In genomic region chr1:25474439-25475047, GRCh38 we compare ENCODE assay signal across 22 cellular contexts. TPM values are rescaled to one million over a fixed set of nuclear protein-coding genes. Genes with fewer than 3 reads are reported as not detected.
A peak's percentile ranks its signal among the peaks of the same experiment; 100 is the strongest.
DNase-seq lines count a peak whose midpoint lies in the region; ATAC-seq, FAIRE-seq and TF ChIP-seq lines count a peak whose summit lies in the region.
"Had no signal": no experiment of that assay in that cellular context is flagged by ENCODE, and none has a peak within 500 bp of the region (broad histone marks: within the 10 kb centered on the region; RNA-seq: fewer than 3 reads in every experiment).

No MANE protein-coding gene starts in this region.

- H3K27me3 Mint-ChIP-seq in activated naive CD4-positive, alpha-beta T cell treated with anti-CD3 and anti-CD28 coated beads, Interleukin-2, amount 50 U/mL, for 24 hours, result no peaks in the 10 kb centered on the region
- no peaks in the 10 kb centered on the region for H3K27me3 Mint-ChIP-seq in chondrocyte (ENCODE audit: low read depth)
- no peaks in the 10 kb centered on the region for H3K27me3 Mint-ChIP-seq in stimulated activated memory B cell treated with anti-CD40 and anti-IgM and Interleukin-4, amounts not matched to agents 10 μg/mL and 1 μg/mL and 100 μg/mL, for 72 hours
- H3K27me3 Mint-ChIP-seq: dendritic cell treated with granulocyte-macrophage colony-stimulating factor and Interleukin-4, amounts not matched to agents 40 ng/mL and 50 ng/mL, for 4 days had no signal

- peaks cover 4% of the 10 kb centered on the region for H3K36me3 Mint-ChIP-seq in activated naive CD4-positive, alpha-beta T cell treated with anti-CD3 and anti-CD28 coated beads, Interleukin-2, amount 50 U/mL, for 24 hours
- peaks cover 7% of the 10 kb centered on the region for H3K36me3 Mint-ChIP-seq in chondrocyte (ENCODE audit: low read depth)
- peaks cover 5% of the 10 kb centered on the region for H3K36me3 Mint-ChIP-seq in stimulated activated memory B cell treated with anti-CD40 and anti-IgM and Interleukin-4, amounts not matched to agents 10 μg/mL and 1 μg/mL and 100 μg/mL, for 72 hours

- H4K20me1 ChIP-seq in OCI-LY3 (ENCODE audit: insufficient read depth, low read length), result no peaks in the 10 kb centered on the region

- peak overlapping the region; percentile 86 for H3K4me3 Mint-ChIP-seq in activated naive CD4-positive, alpha-beta T cell treated with anti-CD3 and anti-CD28 coated beads, Interleukin-2, amount 50 U/mL, for 24 hours
- H3K4me3 Mint-ChIP-seq in chondrocyte (ENCODE audit: unreplicated experiment), result no peak overlapping the region
- H3K4me3 Mint-ChIP-seq in stimulated activated memory B cell treated with anti-CD40 and anti-IgM and Interleukin-4, amounts not matched to agents 10 μg/mL and 1 μg/mL and 100 μg/mL, for 72 hours, result no peak overlapping the region
- H3K4me3 Mint-ChIP-seq: dendritic cell treated with granulocyte-macrophage colony-stimulating factor and Interleukin-4, amounts not matched to agents 40 ng/mL and 50 ng/mL, for 4 days had no signal

- H3K27ac ChIP-seq in OCI-LY3 (ENCODE audit: low read length), result peak overlapping the region; percentile 99
- H3K27ac ChIP-seq: body of pancreas, epithelial cell of prostate, right lobe of liver had no signal

- H3K27me3 ChIP-seq in OCI-LY3 (ENCODE audit: low read depth, low read length), result no peaks in the 10 kb centered on the region
- H3K27me3 ChIP-seq: body of pancreas, right lobe of liver had no signal

- H3K4me1 ChIP-seq in OCI-LY3 (ENCODE audit: low read length), result peaks cover 73% of the 10 kb centered on the region

- H3K27ac Mint-ChIP-seq in activated naive CD4-positive, alpha-beta T cell treated with anti-CD3 and anti-CD28 coated beads, Interleukin-2, amount 50 U/mL, for 24 hours, result peak overlapping the region; percentile 97
- peak overlapping the region; percentile 15 for H3K27ac Mint-ChIP-seq in chondrocyte (ENCODE audit: unreplicated experiment)
- H3K27ac Mint-ChIP-seq in stimulated activated memory B cell treated with anti-CD40 and anti-IgM and Interleukin-4, amounts not matched to agents 10 μg/mL and 1 μg/mL and 100 μg/mL, for 72 hours, result peak overlapping the region; percentile 48
- H3K27ac Mint-ChIP-seq: dendritic cell treated with granulocyte-macrophage colony-stimulating factor and Interleukin-4, amounts not matched to agents 40 ng/mL and 50 ng/mL, for 4 days had no signal

- H3K4me3 ChIP-seq in OCI-LY3 (ENCODE audit: low read length), result peak overlapping the region; percentile 56
- H3K4me3 ChIP-seq: body of pancreas, right lobe of liver had no signal

- H3K4me2 ChIP-seq in OCI-LY3 (ENCODE audit: low read length), result peak overlapping the region; percentile 83

- no peak for ATAC-seq in stimulated activated memory B cell treated with anti-CD40 and anti-IgM and Interleukin-4, amounts not matched to agents 10 μg/mL and 1 μg/mL and 100 μg/mL, for 72 hours
- ATAC-seq in HG02571 (IDR thresholded peaks at IDR 0.05; ENCODE audit: unreplicated experiment), result no peak
- ATAC-seq: body of pancreas, right lobe of liver had no signal

- peak overlapping the region; percentile 69 for H3K9ac ChIP-seq in OCI-LY3 (ENCODE audit: low read length)

- no peak overlapping the region for H2AFZ ChIP-seq in OCI-LY3 (ENCODE audit: low read depth, low read length)

- no peak for TF ChIP-seq CTCF in OCI-LY3 (IDR thresholded peaks at IDR 0.05; ENCODE audit: low read depth, low read length)
- no peak for TF ChIP-seq CTCF in chondrocyte (IDR thresholded peaks at IDR 0.05)

- H3K79me2 ChIP-seq in OCI-LY3 (ENCODE audit: low read length), result peaks cover 89% of the 10 kb centered on the region

- no peak for DNase-seq in activated naive CD4-positive, alpha-beta T cell (lab: John Stamatoyannopoulos, UW)
- no peak for DNase-seq in chondrocyte (ENCODE audit: low spot score)
- no peak for DNase-seq in anterior cingulate cortex (lab: John Stamatoyannopoulos, UW)
- DNase-seq in urothelium cell line (ENCODE audit: low spot score), result no peak
- DNase-seq: activated CD8-positive, alpha-beta memory T cell treated with anti-CD3 and anti-CD28 coated beads for 24 hours; activated effector memory CD4-positive, alpha-beta T cell treated with anti-CD3 and anti-CD28 coated beads, Interleukin-2, amount 50 U/mL, for 16 hours; body of pancreas; DND-41; H7; MV-4-11; NCI-H2029; NCI-H446; NK-92 treated with Interleukin-12 subunit alpha and Interleukin-12 subunit beta, amount 100 ng/mL, for 24 hours; right lobe of liver; RPMI8226 had no signal

- H3K9me3 ChIP-seq in OCI-LY3 (ENCODE audit: insufficient read depth, low read length), result no peaks in the 10 kb centered on the region
- H3K9me3 ChIP-seq: body of pancreas, right lobe of liver had no signal

- no peak for FAIRE-seq in urothelium cell line (lab: Jason Lieb, UNC)
- FAIRE-seq: frontal cortex had no signal

- H3K36me3 ChIP-seq in OCI-LY3 (replicated peaks; ENCODE audit: low read depth, low read length), result peaks cover 13% of the 10 kb centered on the region
- H3K36me3 ChIP-seq: right lobe of liver had no signal

- peaks cover 76% of the 10 kb centered on the region for H3K4me1 Mint-ChIP-seq in activated naive CD4-positive, alpha-beta T cell treated with anti-CD3 and anti-CD28 coated beads, Interleukin-2, amount 50 U/mL, for 24 hours
- peaks cover 17% of the 10 kb centered on the region for H3K4me1 Mint-ChIP-seq in chondrocyte (ENCODE audit: low read depth)
- H3K4me1 Mint-ChIP-seq in stimulated activated memory B cell treated with anti-CD40 and anti-IgM and Interleukin-4, amounts not matched to agents 10 μg/mL and 1 μg/mL and 100 μg/mL, for 72 hours, result peaks cover 38% of the 10 kb centered on the region

- no peaks in the 10 kb centered on the region for H3K9me3 Mint-ChIP-seq in activated naive CD4-positive, alpha-beta T cell treated with anti-CD3 and anti-CD28 coated beads, Interleukin-2, amount 50 U/mL, for 24 hours
- no peaks in the 10 kb centered on the region for H3K9me3 Mint-ChIP-seq in chondrocyte (ENCODE audit: low read depth)
- no peaks in the 10 kb centered on the region for H3K9me3 Mint-ChIP-seq in stimulated activated memory B cell treated with anti-CD40 and anti-IgM and Interleukin-4, amounts not matched to agents 10 μg/mL and 1 μg/mL and 100 μg/mL, for 72 hours
- H3K9me3 Mint-ChIP-seq: dendritic cell treated with granulocyte-macrophage colony-stimulating factor and Interleukin-4, amounts not matched to agents 40 ng/mL and 50 ng/mL, for 4 days had no signal

RNA-seq across cellular contexts. Expression of gene MACO1, which starts 43.8 kb away (rescaled TPM):
- 31.5 to 39.4 TPM (median 37.0 TPM) in 3 replicates for total RNA-seq in chondrocyte

RNA-seq across cellular contexts. Expression of gene RHCE, which starts 53.9 kb away (rescaled TPM):
- total RNA-seq in chondrocyte, result 1.0 to 1.7 TPM (median 1.0 TPM) in 3 replicates

Comparison
In these comparisons a context has a peak if more than half of its experiments do, and no peak if none do; other contexts are left out.
1. H3K27ac Mint-ChIP-seq: peak in every context shown above with its lines; median percentile 97 in activated naive CD4-positive, alpha-beta T cell treated with anti-CD3 and anti-CD28 coated beads, Interleukin-2, amount 50 U/mL, for 24 hours; 48 in stimulated activated memory B cell treated with anti-CD40 and anti-IgM and Interleukin-4, amounts not matched to agents 10 μg/mL and 1 μg/mL and 100 μg/mL, for 72 hours; 15 in chondrocyte.